22 cellular contexts compared by ENCODE assay signal in the genomic region with DNA sequence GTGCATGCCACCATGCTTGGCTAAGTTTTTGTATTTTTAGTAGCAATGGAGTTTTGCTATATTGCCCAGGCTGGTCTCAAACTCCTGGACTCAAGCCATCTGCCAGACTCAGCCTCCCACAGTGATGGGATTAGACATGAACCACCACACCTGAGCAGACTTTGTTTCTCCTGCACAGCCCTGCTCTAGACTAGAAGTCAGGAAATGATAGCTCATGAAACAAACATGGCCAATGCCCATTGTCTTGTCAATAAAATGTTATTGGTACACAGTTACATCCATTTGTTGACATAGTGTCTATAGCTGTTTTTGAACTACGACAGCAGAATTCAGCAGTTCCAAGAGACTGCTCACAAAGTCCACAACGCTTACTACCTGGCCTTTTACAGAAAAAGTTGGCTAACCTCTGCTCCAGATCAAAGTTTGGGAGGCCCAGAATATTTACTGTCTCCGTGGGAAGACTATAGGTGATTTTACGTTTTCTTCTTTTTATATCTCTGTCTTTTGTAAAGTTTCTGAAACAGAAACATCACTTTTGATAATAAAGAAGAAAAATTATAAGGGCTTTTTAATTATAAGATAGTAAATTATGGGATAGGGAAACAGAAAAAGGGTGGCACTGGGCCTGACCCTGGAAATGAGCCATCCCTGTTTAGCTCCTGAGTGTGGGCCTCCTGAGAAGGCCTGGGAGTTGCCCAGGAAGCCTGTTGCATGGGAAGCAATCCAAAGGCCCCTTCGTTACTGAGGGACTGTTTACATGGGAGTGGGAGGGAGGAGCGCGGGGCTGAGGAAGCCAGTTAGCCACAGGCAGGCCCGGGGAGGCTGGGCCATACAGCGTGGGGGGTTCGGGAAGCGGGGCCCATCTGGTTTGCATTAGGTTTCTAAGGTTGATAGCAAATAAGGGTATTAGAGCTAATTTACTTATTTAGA.
A peak's percentile ranks its signal among the peaks of the same experiment; 100 is the strongest.
DNase-seq lines count a peak whose midpoint lies in the region; ATAC-seq and TF ChIP-seq lines count a peak whose summit lies in the region.
"Had no signal": no experiment of that assay in that cellular context is flagged by ENCODE, and none has a peak within 500 bp of the region (broad histone marks: within the 10 kb centered on the region; RNA-seq: fewer than 3 reads in every experiment).

No MANE protein-coding gene starts in this region.

- no peak for ATAC-seq in GM21515 (IDR thresholded peaks at IDR 0.05; ENCODE audit: unreplicated experiment)
- no peak for ATAC-seq in GM19324 (IDR thresholded peaks at IDR 0.05; ENCODE audit: low FRiP score, unreplicated experiment)
- ATAC-seq: activated CD8-positive, alpha-beta T cell treated with anti-CD3 and anti-CD28 coated beads, Interleukin-2, amount 10 ng/mL, durations not matched to agents 7 days and 5 days; activated naive CD4-positive, alpha-beta T cell treated with anti-CD3 and anti-CD28 coated beads, Interleukin-2, amount 50 U/mL, for 72 hours; foreskin keratinocyte; GM12878 had no signal

- H3K4me1 ChIP-seq in BE2C: peaks cover 14% of the 10 kb centered on the region
- H3K4me1 ChIP-seq in sigmoid colon: peaks cover 0 to 6% (median 4%) of the 10 kb centered on the region in 4 donors
- H3K4me1 ChIP-seq: foreskin keratinocyte had no signal

- H3K9me3 ChIP-seq in BE2C: no peaks in the 10 kb centered on the region
- no peaks in the 10 kb centered on the region for H3K9me3 ChIP-seq in sigmoid colon

- H3K27ac ChIP-seq in sigmoid colon (no peak overlapping the region), substantia nigra (ENCODE audit: low read depth, low read length, poor library complexity, severe bottlenecking) (no peak overlapping the region)
- H3K27ac ChIP-seq: foreskin keratinocyte had no signal

- no peaks in the 10 kb centered on the region for H3K36me3 ChIP-seq in BE2C
- no peaks in the 10 kb centered on the region for H3K36me3 ChIP-seq in sigmoid colon

- H3K27me3 ChIP-seq in BE2C (no peaks in the 10 kb centered on the region), sigmoid colon (no peaks in the 10 kb centered on the region)
- H3K27me3 ChIP-seq: foreskin keratinocyte had no signal

- intact Hi-C loops in sigmoid colon (cut with DNase I): no loop called here

- DNase-seq in BE2C (peak; percentile 90), RPMI7951 (ENCODE audit: low read depth) (peak; percentile 13), iPS-NIHi7 (ENCODE audit: extremely low spot score) (peak; percentile 39), sigmoid colon (peak; percentile 60), substantia nigra (lab: John Stamatoyannopoulos, UW) (no peak)
- DNase-seq: activated CD4-positive, CD25-positive, alpha-beta regulatory T cell treated with anti-CD3 and anti-CD28 coated beads, Interleukin-2, amount 50 U/mL, for 72 hours; activated CD8-positive, alpha-beta T cell treated with anti-CD3 and anti-CD28 coated beads, Interleukin-2, amount 10 ng/mL, durations not matched to agents 7 days and 5 days; activated T-cell treated with anti-CD3 and anti-CD28 coated beads, Interleukin-2, amount 50 U/mL, for 48 hours; DMS79; foreskin keratinocyte; NCI-H1092; NCI-H2029 treated with DMSO at 0.1 percent for 48 hours; NCI-H226; NCI-H774; occipital lobe; retina; Right ventricle myocardium superior had no signal

- TF ChIP-seq CTCF in BE2C (IDR thresholded peaks at IDR 0.05; ENCODE audit: low read depth, low read length) (no peak), sigmoid colon (IDR thresholded peaks at IDR 0.05) (no peak)

- H3K4me3 ChIP-seq in BE2C (ENCODE audit: low read depth, low read length) (peak overlapping the region; percentile 33), sigmoid colon (no peak overlapping the region)
- H3K4me3 ChIP-seq: GM12878, lung had no signal

- WGBS in sigmoid colon, 2 donors: 21 to 54% methylated on average over 11 of the region's 11 CpGs

- TF ChIP-seq POLR2A in sigmoid colon (IDR thresholded peaks at IDR 0.05): no peak

- TF ChIP-seq EP300 in sigmoid colon (IDR thresholded peaks at IDR 0.05): no peak

Comparison
In these comparisons a context has a peak if more than half of its experiments do, and no peak if none do; other contexts are left out.
1. DNase-seq: peak in BE2C (single experiment), RPMI7951 (single experiment), iPS-NIHi7 (single experiment) and sigmoid colon (single experiment); none in substantia nigra (0 of 49).